In the genomic region with DNA sequence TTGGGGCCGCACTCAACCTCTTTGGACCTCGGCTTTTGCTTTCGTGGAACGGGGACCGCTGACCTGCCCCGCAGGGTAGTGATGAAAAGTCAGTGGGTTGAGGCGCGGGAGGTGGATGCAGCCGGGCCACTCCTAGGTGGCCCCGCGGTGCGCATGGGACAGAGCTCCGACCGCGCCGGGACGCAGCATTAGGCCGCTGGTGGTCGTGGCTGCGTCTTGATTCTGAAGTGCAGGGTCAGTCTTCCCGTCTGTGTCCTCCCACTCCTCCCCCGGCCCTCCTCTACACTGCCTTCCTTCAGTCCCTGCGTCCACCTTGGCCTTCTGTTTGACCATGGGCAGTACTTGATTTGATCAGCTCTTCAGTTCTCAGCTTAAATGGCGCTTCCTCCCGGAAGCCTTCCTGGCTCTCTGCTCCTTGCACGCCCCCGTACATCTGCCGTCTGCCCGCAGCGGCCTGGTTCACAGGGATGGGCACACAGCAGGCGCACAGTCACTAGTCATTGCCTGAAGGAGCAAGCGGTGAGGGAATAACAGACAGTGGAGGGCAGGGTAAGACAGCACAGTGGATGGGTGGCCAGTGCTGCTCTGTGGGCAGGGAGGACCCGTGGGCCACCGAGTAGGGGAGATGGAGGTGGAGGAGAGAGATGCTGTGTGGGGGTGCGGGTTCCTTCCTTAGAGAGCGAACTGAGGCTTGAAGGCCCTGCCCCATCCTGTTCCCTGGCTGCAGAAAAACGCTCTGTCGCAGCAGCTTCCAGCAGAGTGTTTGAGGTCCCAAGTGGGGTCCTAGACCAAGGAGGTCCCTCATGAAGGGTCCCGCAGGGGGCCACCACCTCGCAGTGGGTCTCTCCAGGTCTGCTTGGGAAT, we compare ENCODE assay signal across 1 cellular context.
TF ChIP-seq lines count a peak whose summit lies in the region.

No MANE protein-coding gene starts in this region.

TF ChIP-seq in GM12878, 131 proteins besides CTCF, POLR2A, EP300 and RAD21 (continues in another document):
- no peak for TF ChIP-seq FOS (IDR thresholded peaks at IDR 0.05; ENCODE audit: borderline replicate concordance, extremely low read depth, insufficient read length)
- no peak for TF ChIP-seq SMAD5 (IDR thresholded peaks at IDR 0.05; ENCODE audit: low read depth)
- no peak for TF ChIP-seq MYC (IDR thresholded peaks at IDR 0.05; ENCODE audit: insufficient read depth, insufficient read length, insufficient replicate concordance, low read length, severe bottlenecking)
- no peak for TF ChIP-seq MEF2B (IDR thresholded peaks at IDR 0.05; ENCODE audit: partially characterized antibody, poor library complexity, severe bottlenecking)
- no peak for TF ChIP-seq CHD4 (IDR thresholded peaks at IDR 0.05)
- TF ChIP-seq IRF3 (IDR thresholded peaks at IDR 0.05), result no peak
- TF ChIP-seq MXI1 (IDR thresholded peaks at IDR 0.05; ENCODE audit: low read depth, low read length), result 0 out of 2 replicates have a peak, but pooled peaks have one; percentile 40
- no peak for TF ChIP-seq CEBPB (IDR thresholded peaks at IDR 0.05; ENCODE audit: borderline replicate concordance in 1 of 2, low read depth in 2 of 2, low read length in 2 of 2)
- no peak for TF ChIP-seq ZNF274 (IDR thresholded peaks at IDR 0.05; ENCODE audit: insufficient read depth, insufficient read length)
- no peak for TF ChIP-seq NFXL1 (IDR thresholded peaks at IDR 0.05; ENCODE audit: borderline replicate concordance)
- no peak for TF ChIP-seq MTA3 (IDR thresholded peaks at IDR 0.05; ENCODE audit: borderline replicate concordance, low read length)
- TF ChIP-seq CBX3 (IDR thresholded peaks at IDR 0.05; ENCODE audit: borderline replicate concordance, low read depth), result no peak
- no peak for TF ChIP-seq PML (IDR thresholded peaks at IDR 0.05; ENCODE audit: low read length)
- peak; percentile 52 for TF ChIP-seq GATAD2B (conservative IDR thresholded peaks at IDR 0.05; ENCODE audit: low read depth)
- TF ChIP-seq HDAC2 (IDR thresholded peaks at IDR 0.05), result no peak
- peak; percentile 48 to 76; a peak in 3 of 4 replicates for TF ChIP-seq SRF (IDR thresholded peaks at IDR 0.05; ENCODE audit: low read depth in 2 of 2, low read length in 2 of 2)
- no peak for TF ChIP-seq CHD2 (IDR thresholded peaks at IDR 0.05; ENCODE audit: borderline replicate concordance, low read depth, low read length)
- TF ChIP-seq TBL1XR1 (IDR thresholded peaks at IDR 0.05; ENCODE audit: low read depth, low read length), result no peak
- TF ChIP-seq JUNB (IDR thresholded peaks at IDR 0.05), result no peak
- TF ChIP-seq ASH2L (IDR thresholded peaks at IDR 0.05; ENCODE audit: borderline replicate concordance, low read depth), result no peak
- TF ChIP-seq NR2C2 (IDR thresholded peaks at IDR 0.05; ENCODE audit: borderline replicate concordance, control insufficient read depth, insufficient read length, low read depth), result no peak
- TF ChIP-seq NR2F1 (conservative IDR thresholded peaks at IDR 0.05), result no peak
- no peak; the same call in 1 of the 2 replicates for TF ChIP-seq BMI1 (IDR thresholded peaks at IDR 0.05; ENCODE audit: borderline replicate concordance)
- TF ChIP-seq ATF3 (IDR thresholded peaks at IDR 0.05; ENCODE audit: borderline replicate concordance, extremely low read depth, low read depth, low read length), result no peak
- TF ChIP-seq BACH1 (IDR thresholded peaks at IDR 0.05; ENCODE audit: borderline replicate concordance), result no peak; the same call in 1 of the 2 replicates
- no peak for TF ChIP-seq KDM1A (IDR thresholded peaks at IDR 0.05; ENCODE audit: borderline replicate concordance)
- TF ChIP-seq JUND (IDR thresholded peaks at IDR 0.05; ENCODE audit: low read depth, low read length), result no peak
- TF ChIP-seq CREM (IDR thresholded peaks at IDR 0.05; ENCODE audit: low read depth), result no peak
- TF ChIP-seq POU2F2 (IDR thresholded peaks at IDR 0.05; ENCODE audit: borderline replicate concordance, low read depth, low read length), result peak; percentile 2; the same call in 1 of the 3 replicates
- no peak for TF ChIP-seq HSF1 (IDR thresholded peaks at IDR 0.05; ENCODE audit: low read depth, low read length)
- TF ChIP-seq LARP7 (IDR thresholded peaks at IDR 0.05), result no peak
- TF ChIP-seq, protein P1, sequence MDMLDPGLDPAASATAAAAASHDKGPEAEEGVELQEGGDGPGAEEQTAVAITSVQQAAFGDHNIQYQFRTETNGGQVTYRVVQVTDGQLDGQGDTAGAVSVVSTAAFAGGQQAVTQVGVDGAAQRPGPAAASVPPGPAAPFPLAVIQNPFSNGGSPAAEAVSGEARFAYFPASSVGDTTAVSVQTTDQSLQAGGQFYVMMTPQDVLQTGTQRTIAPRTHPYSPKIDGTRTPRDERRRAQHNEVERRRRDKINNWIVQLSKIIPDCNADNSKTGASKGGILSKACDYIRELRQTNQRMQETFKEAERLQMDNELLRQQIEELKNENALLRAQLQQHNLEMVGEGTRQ (IDR thresholded peaks at IDR 0.05; ENCODE audit: borderline replicate concordance, low read depth, low read length), result no peak
- no peak for TF ChIP-seq RB1 (IDR thresholded peaks at IDR 0.05; ENCODE audit: borderline replicate concordance)
- no peak for TF ChIP-seq BCL3 (IDR thresholded peaks at IDR 0.05; ENCODE audit: borderline replicate concordance, insufficient read depth, low read depth, low read length, poor library complexity, severe bottlenecking)
- TF ChIP-seq SREBF2 (IDR thresholded peaks at IDR 0.05; ENCODE audit: low read length), result no peak
- TF ChIP-seq SUZ12 (IDR thresholded peaks at IDR 0.05; ENCODE audit: unreplicated experiment), result no peak
- TF ChIP-seq MTA2 (IDR thresholded peaks at IDR 0.05; ENCODE audit: low read depth), result no peak
- TF ChIP-seq HDAC6 (IDR thresholded peaks at IDR 0.05; ENCODE audit: unreplicated experiment), result no peak
- 0 out of 2 replicates have a peak, but pooled peaks have one; percentile 46 for TF ChIP-seq NKRF (conservative IDR thresholded peaks at IDR 0.05)
- no peak for TF ChIP-seq KLF5 (IDR thresholded peaks at IDR 0.05; ENCODE audit: partially characterized antibody)
- no peak for TF ChIP-seq SMARCA5 (IDR thresholded peaks at IDR 0.05)
- TF ChIP-seq RBBP5 (conservative IDR thresholded peaks at IDR 0.05), result no peak
- TF ChIP-seq, protein P2, sequence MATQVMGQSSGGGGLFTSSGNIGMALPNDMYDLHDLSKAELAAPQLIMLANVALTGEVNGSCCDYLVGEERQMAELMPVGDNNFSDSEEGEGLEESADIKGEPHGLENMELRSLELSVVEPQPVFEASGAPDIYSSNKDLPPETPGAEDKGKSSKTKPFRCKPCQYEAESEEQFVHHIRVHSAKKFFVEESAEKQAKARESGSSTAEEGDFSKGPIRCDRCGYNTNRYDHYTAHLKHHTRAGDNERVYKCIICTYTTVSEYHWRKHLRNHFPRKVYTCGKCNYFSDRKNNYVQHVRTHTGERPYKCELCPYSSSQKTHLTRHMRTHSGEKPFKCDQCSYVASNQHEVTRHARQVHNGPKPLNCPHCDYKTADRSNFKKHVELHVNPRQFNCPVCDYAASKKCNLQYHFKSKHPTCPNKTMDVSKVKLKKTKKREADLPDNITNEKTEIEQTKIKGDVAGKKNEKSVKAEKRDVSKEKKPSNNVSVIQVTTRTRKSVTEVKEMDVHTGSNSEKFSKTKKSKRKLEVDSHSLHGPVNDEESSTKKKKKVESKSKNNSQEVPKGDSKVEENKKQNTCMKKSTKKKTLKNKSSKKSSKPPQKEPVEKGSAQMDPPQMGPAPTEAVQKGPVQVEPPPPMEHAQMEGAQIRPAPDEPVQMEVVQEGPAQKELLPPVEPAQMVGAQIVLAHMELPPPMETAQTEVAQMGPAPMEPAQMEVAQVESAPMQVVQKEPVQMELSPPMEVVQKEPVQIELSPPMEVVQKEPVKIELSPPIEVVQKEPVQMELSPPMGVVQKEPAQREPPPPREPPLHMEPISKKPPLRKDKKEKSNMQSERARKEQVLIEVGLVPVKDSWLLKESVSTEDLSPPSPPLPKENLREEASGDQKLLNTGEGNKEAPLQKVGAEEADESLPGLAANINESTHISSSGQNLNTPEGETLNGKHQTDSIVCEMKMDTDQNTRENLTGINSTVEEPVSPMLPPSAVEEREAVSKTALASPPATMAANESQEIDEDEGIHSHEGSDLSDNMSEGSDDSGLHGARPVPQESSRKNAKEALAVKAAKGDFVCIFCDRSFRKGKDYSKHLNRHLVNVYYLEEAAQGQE (IDR thresholded peaks at IDR 0.05; ENCODE audit: low read depth, low read length), result no peak
- no peak for TF ChIP-seq STAT3 (IDR thresholded peaks at IDR 0.05; ENCODE audit: low read depth, low read length)
- TF ChIP-seq HDGF (IDR thresholded peaks at IDR 0.05), result peak; percentile 87
- no peak for TF ChIP-seq SMAD1 (IDR thresholded peaks at IDR 0.05; ENCODE audit: low read depth, partially characterized antibody)
- no peak for TF ChIP-seq SPI1 (IDR thresholded peaks at IDR 0.05; ENCODE audit: borderline replicate concordance, insufficient read depth, low read depth, low read length)
- TF ChIP-seq EED (IDR thresholded peaks at IDR 0.05; ENCODE audit: low read depth), result no peak; the same call in 1 of the 2 replicates
- TF ChIP-seq ZNF592 (IDR thresholded peaks at IDR 0.05), result no peak
- no peak for TF ChIP-seq YY1 (IDR thresholded peaks at IDR 0.05; ENCODE audit: low read depth, low read length)
- no peak for TF ChIP-seq ESRRA (IDR thresholded peaks at IDR 0.05; ENCODE audit: low read length)
